1 cellular context compared by ENCODE assay signal in the genomic region with DNA sequence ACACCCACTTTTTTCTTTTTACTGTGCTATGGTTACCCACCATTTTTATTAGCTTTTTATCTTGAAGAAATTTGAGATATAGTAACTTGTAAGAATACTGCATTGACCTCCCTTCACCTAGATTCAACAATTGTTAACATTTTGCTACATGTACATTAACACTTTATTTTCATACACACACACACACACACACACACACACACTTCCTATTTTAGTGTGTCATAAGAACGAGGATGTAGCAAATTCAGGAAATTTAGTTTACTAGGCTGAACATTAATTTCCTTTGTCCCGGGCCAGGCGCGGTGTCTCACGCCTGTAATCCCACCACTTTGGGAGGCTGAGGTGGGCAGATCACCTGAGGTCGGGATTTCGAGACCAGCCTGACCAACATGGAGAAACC.
TF ChIP-seq lines count a peak whose summit lies in the region.

No MANE protein-coding gene starts in this region.

TF ChIP-seq in HepG2, 621 proteins besides CTCF, POLR2A, EP300 and RAD21:
- TF ChIP-seq SIX1 (CRISPR knock-in tag; IDR thresholded peaks at IDR 0.05; ENCODE audit: borderline replicate concordance) (no peak), ZBTB42 (CRISPR knock-in tag; IDR thresholded peaks at IDR 0.05) (no peak), ZSCAN22 (CRISPR knock-in tag; IDR thresholded peaks at IDR 0.05) (no peak), PAWR (CRISPR knock-in tag; IDR thresholded peaks at IDR 0.05; ENCODE audit: borderline replicate concordance) (no peak), ZNF326 (CRISPR knock-in tag; IDR thresholded peaks at IDR 0.05; ENCODE audit: borderline replicate concordance) (no peak), NCOA1 (CRISPR knock-in tag; IDR thresholded peaks at IDR 0.05) (no peak)
- TF ChIP-seq, protein P1, sequence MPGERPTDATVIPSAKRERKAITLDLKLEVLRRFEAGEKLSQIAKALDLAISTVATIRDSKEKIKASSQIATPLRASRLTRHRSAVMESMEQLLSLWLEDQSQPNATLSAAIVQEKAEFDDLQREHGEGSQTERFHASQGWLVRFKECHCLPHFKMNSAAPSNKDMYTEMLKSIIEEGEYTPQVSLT (CRISPR knock-in tag; IDR thresholded peaks at IDR 0.05; ENCODE audit: borderline replicate concordance, low read depth), result no peak
- TF ChIP-seq, protein P2, sequence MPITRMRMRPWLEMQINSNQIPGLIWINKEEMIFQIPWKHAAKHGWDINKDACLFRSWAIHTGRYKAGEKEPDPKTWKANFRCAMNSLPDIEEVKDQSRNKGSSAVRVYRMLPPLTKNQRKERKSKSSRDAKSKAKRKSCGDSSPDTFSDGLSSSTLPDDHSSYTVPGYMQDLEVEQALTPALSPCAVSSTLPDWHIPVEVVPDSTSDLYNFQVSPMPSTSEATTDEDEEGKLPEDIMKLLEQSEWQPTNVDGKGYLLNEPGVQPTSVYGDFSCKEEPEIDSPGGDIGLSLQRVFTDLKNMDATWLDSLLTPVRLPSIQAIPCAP (CRISPR knock-in tag; IDR thresholded peaks at IDR 0.05; ENCODE audit: low read depth), result no peak
